Comparison of ENCODE assay signal across 8 cellular contexts in genomic region chrX:134990475-134991473, GRCh38. TPM values are rescaled to one million over a fixed set of nuclear protein-coding genes. Genes with fewer than 3 reads are reported as not detected.
A peak's percentile ranks its signal among the peaks of the same experiment; 100 is the strongest.
DNase-seq lines count a peak whose midpoint lies in the region; ATAC-seq lines count a peak whose summit lies in the region.

TSS of gene SMIM10 (plus strand) at chrX:134990991. CDS start at chrX:134991096, 105 bp downstream.

- H3K27me3 Mint-ChIP-seq in effector memory CD8-positive, alpha-beta T cell: peaks cover 27 to 37% of the 10 kb centered on the region in 2 donors

- peak; percentile 68 for ATAC-seq in GM18511 (IDR thresholded peaks at IDR 0.05; ENCODE audit: unreplicated experiment)
- peak; percentile 45 for ATAC-seq in effector memory CD8-positive, alpha-beta T cell (replicated peaks)

- DNase-seq in HK-2 (ENCODE audit: unreplicated experiment): peak; percentile 88
- DNase-seq in activated CD4-positive, CD25-positive, alpha-beta regulatory T cell treated with anti-CD3 and anti-CD28 coated beads, Interleukin-2, amount 50 U/mL, for 72 hours: peak; percentile 36
- DNase-seq in effector memory CD8-positive, alpha-beta T cell: peak in 1 of 3 experiments; percentile 3
- DNase-seq in lung microvascular endothelial cell (ENCODE audit: low read depth in 2 of 2): peak; percentile 59 to 71
- peak; percentile 10 to 24 for DNase-seq in stimulated activated CD8-positive, alpha-beta memory T cell treated with anti-CD3 and anti-CD28 coated beads, Interleukin-2, amount 100 ng/mL, for 48 hours (ENCODE audit: low read depth in 2 of 2)
- DNase-seq in cortex of kidney (lab: John Stamatoyannopoulos, UW): no peak
- DNase-seq in RKO (ENCODE audit: low spot score): no peak

- no peaks in the 10 kb centered on the region for H3K36me3 Mint-ChIP-seq in effector memory CD8-positive, alpha-beta T cell (ENCODE audit: insufficient read depth)

- no peak within 1 kb of the TSS for H3K27ac Mint-ChIP-seq in effector memory CD8-positive, alpha-beta T cell

- H3K9me3 Mint-ChIP-seq in effector memory CD8-positive, alpha-beta T cell: no peaks in the 10 kb centered on the region

- H3K4me3 Mint-ChIP-seq in effector memory CD8-positive, alpha-beta T cell: peak within 1 kb of the TSS; percentile 71 to 72

- H3K4me1 Mint-ChIP-seq in effector memory CD8-positive, alpha-beta T cell (ENCODE audit: low read depth in 2 of 2): peaks cover 0 to 7% of the 10 kb centered on the region in 2 donors

RNA-seq across cellular contexts. Expression of gene SMIM10, which starts in this region (rescaled TPM):
- total RNA-seq in lung microvascular endothelial cell: 1.2 and 1.3 TPM in 2 replicates

Comparison
In these comparisons a context has a peak if more than half of its experiments do, and no peak if none do; other contexts are left out.
1. DNase-seq: peak in HK-2 (single experiment), activated CD4-positive, CD25-positive, alpha-beta regulatory T cell treated with anti-CD3 and anti-CD28 coated beads, Interleukin-2, amount 50 U/mL, for 72 hours (single experiment), lung microvascular endothelial cell (2 of 2) and stimulated activated CD8-positive, alpha-beta memory T cell treated with anti-CD3 and anti-CD28 coated beads, Interleukin-2, amount 100 ng/mL, for 48 hours (2 of 2); none in cortex of kidney (single experiment) and RKO (single experiment).